Comparison of ENCODE assay signal across 9 cellular contexts in genomic region chr17:68981288-68981687, GRCh38. TPM values are rescaled to one million over a fixed set of nuclear protein-coding genes. Genes with fewer than 3 reads are reported as not detected.
DNase-seq lines count a peak whose midpoint lies in the region; ATAC-seq and TF ChIP-seq lines count a peak whose summit lies in the region.
"Had no signal": no experiment of that assay in that cellular context is flagged by ENCODE, and none has a peak within 500 bp of the region (broad histone marks: within the 10 kb centered on the region; RNA-seq: fewer than 3 reads in every experiment).

No MANE protein-coding gene starts in this region.

- POLR2A ChIA-PET in GM10248 (lab: Yijun Ruan, JAX): interaction anchor here (0.7 kb wide), 1 partner anchor 66 kb away, joined by 7 read pairs; no protein-coding TSS in a partner anchor

- DNase-seq in GM04503 (ENCODE audit: low read depth) (peak; percentile 78), HS-27A (ENCODE audit: low read depth) (peak; percentile 76), dermis microvascular lymphatic vessel endothelial cell (ENCODE audit: low read depth in 2 of 2) (peak; percentile 86 to 96), pulmonary artery endothelial cell (ENCODE audit: low read depth, low spot score) (peak; percentile 90), NCI-H2081 (lab: John Stamatoyannopoulos, UW) (no peak), activated T-cell treated with anti-CD3 and anti-CD28 coated beads for 4 hours (no peak), GM10248 (ENCODE audit: extremely low spot score) (no peak)
- DNase-seq: NCI-H1436 had no signal

- TF ChIP-seq CTCF in GM10248 (IDR thresholded peaks at IDR 0.05; ENCODE audit: control extremely low read depth, extremely low read depth, low read depth, missing control alignments): no peak

- CTCF ChIA-PET in GM10248 (lab: Yijun Ruan, JAX): interaction anchor here (0.7 kb wide), 1 partner anchor 11 kb away, joined by 4 read pairs; no protein-coding TSS in a partner anchor

- no peak for ATAC-seq in GM18517 (IDR thresholded peaks at IDR 0.05; ENCODE audit: unreplicated experiment)

RNA-seq across cellular contexts. Expression of gene ABCA8, which starts 26.1 kb away (rescaled TPM):
- total RNA-seq in dermis microvascular lymphatic vessel endothelial cell (under 0.01 and 0.13 TPM in 2 replicates), pulmonary artery endothelial cell (45.5 and 51.0 TPM in 2 replicates)

Comparison
In these comparisons a context has a peak if more than half of its experiments do, and no peak if none do; other contexts are left out.
1. DNase-seq: peak in GM04503 (single experiment), HS-27A (single experiment), dermis microvascular lymphatic vessel endothelial cell (2 of 2) and pulmonary artery endothelial cell (single experiment); none in NCI-H2081 (0 of 2), activated T-cell treated with anti-CD3 and anti-CD28 coated beads for 4 hours (single experiment) and GM10248 (single experiment).
2. RNA of gene ABCA8, which starts 26.1 kb away (total RNA-seq): 45.5 to 51.0 TPM in pulmonary artery endothelial cell; under 0.01 to 0.13 TPM in dermis microvascular lymphatic vessel endothelial cell; every median in the first group is over 10 times any median in the second.